ENCODE assay signal across 10 cellular contexts in the genomic region with DNA sequence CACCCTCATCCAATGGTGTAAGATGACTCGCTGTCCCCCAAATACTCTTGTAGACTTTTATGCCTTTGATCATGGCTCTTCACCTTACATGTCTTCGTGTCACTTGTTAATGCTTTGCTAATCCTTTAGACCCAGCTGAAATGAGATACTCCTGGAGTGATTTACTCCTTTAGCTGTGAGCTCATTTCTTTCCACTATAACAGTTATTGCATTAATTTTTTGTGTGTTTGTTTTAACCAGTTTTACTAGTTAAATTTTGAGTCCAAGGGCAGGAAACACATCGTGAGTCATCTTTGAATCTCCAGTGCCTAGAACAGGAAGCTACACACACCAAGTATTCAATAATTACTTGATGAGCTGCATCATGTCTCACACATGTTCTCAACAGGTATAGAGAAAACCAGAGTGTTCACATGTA. TPM values are rescaled to one million over a fixed set of nuclear protein-coding genes. Genes with fewer than 3 reads are reported as not detected.
A peak's percentile ranks its signal among the peaks of the same experiment; 100 is the strongest.
DNase-seq lines count a peak whose midpoint lies in the region; ATAC-seq and TF ChIP-seq lines count a peak whose summit lies in the region.
"Had no signal": no experiment of that assay in that cellular context is flagged by ENCODE, and none has a peak within 500 bp of the region (broad histone marks: within the 10 kb centered on the region; RNA-seq: fewer than 3 reads in every experiment).

No MANE protein-coding gene starts in this region.

- DNase-seq in A172 (ENCODE audit: low spot score) (peak; percentile 38), GM20000 (ENCODE audit: low spot score) (peak; percentile 23), SJSA1 (ENCODE audit: low read depth in 1 of 2, low spot score in 2 of 2) (no peak), fibroblast of mammary gland (ENCODE audit: low read depth) (peak; percentile 70), medulla oblongata (ENCODE audit: extremely low spot score) (no peak), DMS114 treated with DMSO at 0.1 percent for 48 hours (lab: John Stamatoyannopoulos, UW; ENCODE audit: unreplicated experiment) (no peak), ureter (ENCODE audit: low spot score) (no peak)
- DNase-seq: DMS79; NK-92 treated with Interleukin-12 subunit alpha and Interleukin-12 subunit beta, amount 100 ng/mL, for 24 hours had no signal

- no peak for TF ChIP-seq CTCF in GM20000 (IDR thresholded peaks at IDR 0.05; ENCODE audit: extremely low read depth, missing control alignments)
- no peak for TF ChIP-seq CTCF in fibroblast of mammary gland (conservative IDR thresholded peaks at IDR 0.05; ENCODE audit: control insufficient read depth, insufficient read depth, low read depth, low read length)

- no peaks in the 10 kb centered on the region for H3K27me3 ChIP-seq in SJSA1 (replicated peaks)

- peaks cover 13% of the 10 kb centered on the region for H3K4me1 ChIP-seq in SJSA1 (replicated peaks)

- ATAC-seq in HG03175 (IDR thresholded peaks at IDR 0.05; ENCODE audit: unreplicated experiment) = no peak

- H3K4me3 ChIP-seq in SJSA1 (no peak overlapping the region), fibroblast of mammary gland (ENCODE audit: control insufficient read depth, low read depth, low read length) (no peak overlapping the region)

- H3K27ac ChIP-seq in SJSA1 = 0 out of 2 replicates have a peak overlapping the region, but pooled peaks have one; percentile 23

- H3K9me3 ChIP-seq in SJSA1 (replicated peaks) = no peaks in the 10 kb centered on the region

- no peaks in the 10 kb centered on the region for H3K36me3 ChIP-seq in SJSA1

RNA-seq across cellular contexts. Expression of gene CTCF, which starts 6.5 kb away (rescaled TPM):
- 29.7 and 30.3 TPM in 2 replicates for total RNA-seq in A172 (2014; rRNA removed; shearing (Covaris generic))
- 26.6 and 39.1 TPM in 2 replicates for total RNA-seq in SJSA1 (2014; rRNA removed; shearing (Covaris generic))
- total RNA-seq in ureter = 54.6 TPM

RNA-seq across cellular contexts. Expression of gene RIPOR1, which starts 27.2 kb away (rescaled TPM):
- 21.6 and 31.6 TPM in 2 replicates for total RNA-seq in A172 (2014; rRNA removed; shearing (Covaris generic))
- 20.1 and 24.8 TPM in 2 replicates for total RNA-seq in SJSA1 (2014; rRNA removed; shearing (Covaris generic))
- total RNA-seq in ureter = 57.6 TPM

Comparison
In these comparisons a context has a peak if more than half of its experiments do, and no peak if none do; other contexts are left out.
1. DNase-seq: peak in A172 (single experiment), GM20000 (single experiment) and fibroblast of mammary gland (single experiment); none in SJSA1 (0 of 2), medulla oblongata (single experiment), DMS114 treated with DMSO at 0.1 percent for 48 hours (single experiment) and ureter (single experiment).